1 cellular context compared by ENCODE assay signal in genomic region chr10:71658349-71658745, GRCh38.
TF ChIP-seq lines count a peak whose summit lies in the region.

No MANE protein-coding gene starts in this region.

TF ChIP-seq in K562, 482 proteins besides CTCF, POLR2A, EP300 and RAD21 (continued from another document):
- no peak for TF ChIP-seq MAFF (IDR thresholded peaks at IDR 0.05; ENCODE audit: low read length)
